Comparison of ENCODE assay signal across 13 cellular contexts in the genomic region with DNA sequence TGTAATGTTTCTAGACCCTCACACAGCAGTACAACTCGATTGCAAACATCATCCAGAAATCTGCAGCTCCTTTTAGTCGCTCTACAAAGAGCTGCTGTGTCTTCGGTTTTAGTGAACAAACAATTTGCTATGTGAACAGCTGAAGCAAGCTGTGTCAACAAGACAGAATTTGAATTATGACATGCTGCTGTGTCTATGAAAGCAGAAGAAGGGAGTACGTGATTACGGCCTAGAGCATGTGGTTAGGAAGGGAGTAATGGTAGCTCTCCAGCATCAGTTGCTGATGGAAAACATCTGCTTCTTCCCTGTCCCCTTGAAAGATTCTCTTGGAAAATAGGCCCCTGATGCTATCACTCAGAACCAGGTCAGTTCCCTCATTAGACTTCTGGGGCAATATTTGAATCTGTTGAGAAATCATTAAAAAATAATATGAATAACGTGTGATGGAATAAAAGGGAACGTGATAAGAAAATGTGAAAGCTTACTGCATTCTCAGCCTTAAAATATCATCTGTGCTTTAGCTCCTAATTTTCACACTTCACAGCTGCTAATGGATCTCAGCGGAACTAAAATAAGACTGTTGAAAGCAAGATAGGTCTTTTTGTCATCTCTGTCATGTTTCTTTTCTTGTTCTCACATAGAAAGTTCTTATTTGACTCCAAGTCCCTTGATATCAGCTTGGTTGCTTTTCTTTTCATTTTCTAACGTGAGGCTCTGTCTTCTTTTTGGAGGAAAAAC.
DNase-seq lines count a peak whose midpoint lies in the region; ATAC-seq, FAIRE-seq and TF ChIP-seq lines count a peak whose summit lies in the region.
"Had no signal": no experiment of that assay in that cellular context is flagged by ENCODE, and none has a peak within 500 bp of the region (broad histone marks: within the 10 kb centered on the region; RNA-seq: fewer than 3 reads in every experiment).

No MANE protein-coding gene starts in this region.

- POLR2A ChIA-PET in AG04450 (lab: Yijun Ruan, JAX): no interaction called here

- no peak overlapping the region for H3K27ac ChIP-seq in AG04450 (ENCODE audit: low read depth, low read length)
- no peak overlapping the region for H3K27ac ChIP-seq in left lung
- peak overlapping the region in 8 of 59 donors; percentile 0 to 48 (median 14) for H3K27ac ChIP-seq in dorsolateral prefrontal cortex

- no peak for FAIRE-seq in D721Med (lab: Jason Lieb, UNC)
- FAIRE-seq: RCC 7860, TTC549 had no signal

- ATAC-seq in left lung: peak; percentile 75
- ATAC-seq: activated CD8-positive, alpha-beta memory T cell treated with anti-CD3 and anti-CD28 coated beads, Interleukin-2, amount 10 ng/mL, durations not matched to agents 7 days and 5 days had no signal

- intact Hi-C loops in left lung (cut with DNase I) (no loop called here), dorsolateral prefrontal cortex (cut with DNase I) (no loop called here)

- H3K4me3 ChIP-seq in AG04450 (ENCODE audit: low read depth, low read length) (no peak overlapping the region), adipocyte (ENCODE audit: low read length) (no peak overlapping the region), left lung (no peak overlapping the region), dorsolateral prefrontal cortex (no peak overlapping the region)
- H3K4me3 ChIP-seq: MG63 had no signal

- H3K9me3 ChIP-seq in AG04450 (ENCODE audit: control insufficient read depth, insufficient read depth, low read length) (no peaks in the 10 kb centered on the region), adipocyte (ENCODE audit: control insufficient read depth, low read length) (no peaks in the 10 kb centered on the region), left lung (no peaks in the 10 kb centered on the region)
- H3K9me3 ChIP-seq: MG63 had no signal

- CTCF ChIA-PET in AG04450 (lab: Charles Lee): no interaction called here

- DNase-seq in AG04450 (ENCODE audit: low read depth, low spot score): peak; percentile 13
- DNase-seq in NCI-H1417 (lab: John Stamatoyannopoulos, UW): peak; percentile 20 to 92 (median 49)
- DNase-seq in adipocyte (ENCODE audit: low read depth): peak; percentile 12
- DNase-seq in left lung: no peak
- no peak for DNase-seq in dorsolateral prefrontal cortex
- no peak for DNase-seq in DMS79 treated with DMSO at 0.1 percent for 48 hours (lab: John Stamatoyannopoulos, UW)
- DNase-seq in LoVo (ENCODE audit: low spot score): no peak
- no peak for DNase-seq in D721Med (ENCODE audit: insufficient read length, low spot score)
- DNase-seq: activated CD8-positive, alpha-beta memory T cell treated with anti-CD3 and anti-CD28 coated beads, Interleukin-2, amount 10 ng/mL, durations not matched to agents 7 days and 5 days; MG63; trophoblast cell had no signal

- H3K9ac ChIP-seq in adipocyte (ENCODE audit: low read length): no peak overlapping the region

- TF ChIP-seq CTCF in AG04450 (IDR thresholded peaks at IDR 0.05; ENCODE audit: low read depth, low read length) (no peak), left lung (IDR thresholded peaks at IDR 0.05) (no peak), dorsolateral prefrontal cortex (IDR thresholded peaks at IDR 0.05 in 54 of 56, conservative IDR thresholded peaks at IDR 0.05 in 2 of 56; ENCODE audit: low read depth in 1 of 56, partially characterized antibody in 56 of 56) (no peak), D721Med (IDR thresholded peaks at IDR 0.05; ENCODE audit: insufficient read depth, missing control alignments) (no peak)

- H3K27me3 ChIP-seq in AG04450 (ENCODE audit: control insufficient read depth, insufficient read depth, low read length): no peaks in the 10 kb centered on the region
- no peaks in the 10 kb centered on the region for H3K27me3 ChIP-seq in adipocyte (replicated peaks; ENCODE audit: control insufficient read depth, insufficient read depth, low read length)
- no peaks in the 10 kb centered on the region for H3K27me3 ChIP-seq in left lung
- H3K27me3 ChIP-seq in dorsolateral prefrontal cortex: no peaks in the 10 kb centered on the region
- H3K27me3 ChIP-seq: MG63 had no signal

- H3K36me3 ChIP-seq in adipocyte (ENCODE audit: control insufficient read depth, insufficient read depth, low read length, severe bottlenecking) (no peaks in the 10 kb centered on the region), left lung (no peaks in the 10 kb centered on the region)
- H3K36me3 ChIP-seq: MG63 had no signal

- H3K4me1 ChIP-seq in adipocyte (ENCODE audit: control insufficient read depth, insufficient read depth, low read length): no peaks in the 10 kb centered on the region
- no peaks in the 10 kb centered on the region for H3K4me1 ChIP-seq in left lung

Comparison
In these comparisons a context has a peak if more than half of its experiments do, and no peak if none do; other contexts are left out.
1. DNase-seq: peak in AG04450 (single experiment), NCI-H1417 (3 of 3) and adipocyte (single experiment); none in left lung (0 of 2), dorsolateral prefrontal cortex (0 of 10), DMS79 treated with DMSO at 0.1 percent for 48 hours (single experiment), LoVo (single experiment) and D721Med (single experiment).